Comparison of ENCODE assay signal across 1 cellular context in the genomic region with DNA sequence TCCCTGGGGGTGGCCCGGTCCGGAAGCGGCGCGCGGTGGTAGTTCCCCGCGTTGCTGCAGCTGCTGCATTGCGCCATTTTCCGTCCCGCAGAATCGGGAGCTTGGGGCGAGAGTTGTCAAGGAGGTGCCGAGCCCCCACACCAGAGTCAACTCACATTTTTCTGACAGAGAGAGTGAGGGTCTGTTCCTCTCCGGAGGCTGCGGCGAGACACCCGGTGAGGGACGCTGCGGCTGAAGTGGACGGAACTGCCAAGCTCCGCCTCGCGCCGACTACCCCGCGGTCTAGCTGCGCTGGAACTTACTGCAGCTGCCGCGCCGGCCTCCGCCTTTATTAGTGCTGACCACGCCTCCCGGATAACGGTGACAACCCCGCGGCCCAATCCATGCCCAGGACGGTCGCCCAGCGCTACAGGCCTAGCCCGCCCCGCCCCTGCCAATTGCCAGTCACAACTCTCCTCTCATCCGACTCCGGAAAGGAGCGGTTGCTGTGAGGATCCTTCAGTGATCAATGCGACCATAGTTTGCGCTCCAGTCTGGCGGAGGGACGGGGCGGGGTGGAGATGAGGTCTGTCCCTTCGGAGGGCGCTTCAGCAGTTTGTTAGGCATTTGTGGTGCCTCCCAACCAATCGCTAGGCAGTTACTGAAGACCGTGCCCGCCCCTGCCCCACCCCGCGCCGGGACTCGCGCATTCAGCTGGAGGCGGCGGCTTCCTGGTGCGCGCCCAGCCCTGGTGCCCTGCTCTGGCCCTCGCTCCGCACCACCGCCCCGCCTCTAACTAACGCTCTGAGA.
TF ChIP-seq lines count a peak whose summit lies in the region.

A gene with protein sequence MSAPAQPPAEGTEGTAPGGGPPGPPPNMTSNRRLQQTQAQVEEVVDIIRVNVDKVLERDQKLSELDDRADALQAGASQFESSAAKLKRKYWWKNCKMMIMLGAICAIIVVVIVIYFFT (minus strand): TSS at position 303 of the 789 bp plus-strand sequence. CDS start 146 bp downstream, at position 157.

TF ChIP-seq in K562, 482 proteins besides CTCF, POLR2A, EP300 and RAD21 (continued from another document):
- TF ChIP-seq, protein P1, sequence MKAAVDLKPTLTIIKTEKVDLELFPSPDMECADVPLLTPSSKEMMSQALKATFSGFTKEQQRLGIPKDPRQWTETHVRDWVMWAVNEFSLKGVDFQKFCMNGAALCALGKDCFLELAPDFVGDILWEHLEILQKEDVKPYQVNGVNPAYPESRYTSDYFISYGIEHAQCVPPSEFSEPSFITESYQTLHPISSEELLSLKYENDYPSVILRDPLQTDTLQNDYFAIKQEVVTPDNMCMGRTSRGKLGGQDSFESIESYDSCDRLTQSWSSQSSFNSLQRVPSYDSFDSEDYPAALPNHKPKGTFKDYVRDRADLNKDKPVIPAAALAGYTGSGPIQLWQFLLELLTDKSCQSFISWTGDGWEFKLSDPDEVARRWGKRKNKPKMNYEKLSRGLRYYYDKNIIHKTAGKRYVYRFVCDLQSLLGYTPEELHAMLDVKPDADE (conservative IDR thresholded peaks at IDR 0.05; ENCODE audit: control insufficient read depth, low read depth, low read length): 0 out of 2 replicates have a peak, but pooled peaks have one; percentile 40
- TF ChIP-seq ZEB2 (IDR thresholded peaks at IDR 0.05) (no peak), HNRNPLL (IDR thresholded peaks at IDR 0.05; ENCODE audit: low read depth, low read length, poor library complexity, severe bottlenecking) (peak; percentile 69)
TF ChIP-seq in K562: peak in this region for 80.
